In the genomic region with DNA sequence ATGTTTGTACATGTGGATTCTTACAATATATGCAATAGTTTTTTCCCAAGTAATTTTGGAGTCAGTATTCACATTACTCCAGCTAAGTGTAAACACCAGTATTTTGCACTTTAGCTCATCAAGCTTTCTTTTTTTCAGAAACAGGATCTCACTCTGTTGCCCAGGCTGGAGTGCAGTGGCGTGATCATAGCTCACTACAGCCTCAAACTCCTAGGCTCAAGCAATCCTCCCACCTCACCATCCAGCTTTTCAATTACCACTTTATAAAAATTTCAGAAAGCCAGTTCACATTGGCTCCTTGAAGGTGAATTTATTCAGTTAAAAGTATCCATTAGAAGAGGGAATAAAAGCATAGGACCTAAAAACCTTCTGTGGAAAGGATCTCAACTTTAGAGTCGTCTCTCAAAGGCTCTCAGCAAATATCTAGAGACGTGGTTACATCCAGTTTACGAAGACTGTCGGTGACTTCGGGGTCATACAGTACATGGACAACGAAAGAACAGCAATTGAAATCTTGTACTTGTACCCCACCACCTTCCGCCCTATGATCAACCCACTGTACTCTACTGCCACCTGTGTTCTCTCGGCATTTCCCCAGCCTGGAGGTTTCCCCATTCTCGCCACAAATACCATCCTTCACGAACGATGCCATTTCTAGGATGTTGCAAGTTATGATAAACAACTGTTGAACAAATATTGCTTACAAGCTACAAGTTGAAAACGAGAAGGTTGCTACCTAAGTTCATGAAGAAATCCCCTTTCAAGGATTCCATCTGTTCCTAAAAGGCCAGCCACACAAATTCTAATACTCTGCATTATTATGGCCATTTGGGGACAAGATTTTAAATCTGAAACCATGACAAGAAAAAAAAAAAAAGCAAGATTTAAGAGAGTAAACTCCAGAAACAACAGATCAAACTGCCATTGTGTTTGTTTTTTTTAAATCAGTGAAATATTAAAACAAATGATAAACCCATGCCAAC, we compare ENCODE assay signal across 8 cellular contexts. TPM values are rescaled to one million over a fixed set of nuclear protein-coding genes. Genes with fewer than 3 reads are reported as not detected.
DNase-seq lines count a peak whose midpoint lies in the region; ATAC-seq and TF ChIP-seq lines count a peak whose summit lies in the region.

No MANE protein-coding gene starts in this region.

- 16 to 18% methylated on average over 13 of the region's 13 CpGs for WGBS in upper lobe of left lung, 2 donors

- H3K4me1 Mint-ChIP-seq in memory B cell = peaks cover 15% of the 10 kb centered on the region

- H3K79me2 ChIP-seq in PC-9 (ENCODE audit: low read depth) = peaks cover 41% of the 10 kb centered on the region

- no peak for TF ChIP-seq EP300 in upper lobe of left lung (IDR thresholded peaks at IDR 0.05)

- H3K4me2 ChIP-seq in PC-9 = peak overlapping the region; percentile 99

- no peaks in the 10 kb centered on the region for H3K27me3 ChIP-seq in PC-9 (ENCODE audit: insufficient read depth, low read depth)
- peaks cover 0 to 4% (median 0%) of the 10 kb centered on the region in 4 donors for H3K27me3 ChIP-seq in upper lobe of left lung

- H3K4me1 ChIP-seq in PC-9 (replicated peaks; ENCODE audit: insufficient read depth) (peaks cover 27% of the 10 kb centered on the region), upper lobe of left lung (peaks cover 8 to 54% (median 17%) of the 10 kb centered on the region in 4 donors)

- TF ChIP-seq POLR2A in upper lobe of left lung (IDR thresholded peaks at IDR 0.05) = no peak

- H3K27ac Mint-ChIP-seq in memory B cell = no peak overlapping the region

- peaks cover 17% of the 10 kb centered on the region for H3F3A ChIP-seq in PC-9 (ENCODE audit: insufficient read depth, low read depth)

- H3K27ac ChIP-seq in PC-9 (no peak overlapping the region), coronary artery (peak overlapping the region; percentile 34 to 35), upper lobe of left lung (peak overlapping the region in 2 of 4 donors; percentile 90 to 91)

- ATAC-seq in memory B cell (ENCODE audit: low read depth) = peak; percentile 21
- ATAC-seq in upper lobe of left lung (ENCODE audit: low FRiP score in 2 of 2) = peak; percentile 39 to 47
- ATAC-seq in HG03354 (IDR thresholded peaks at IDR 0.05; ENCODE audit: poor library complexity, severe bottlenecking, unreplicated experiment) = no peak

- DNase-seq in DMS79 treated with DMSO at 0.1 percent for 48 hours (lab: John Stamatoyannopoulos, UW) = peak; percentile 64
- peak; percentile 62 for DNase-seq in HCEC 1CT
- DNase-seq in PC-9 = peak; percentile 51 to 58
- no peak for DNase-seq in coronary artery (ENCODE audit: low spot score)
- DNase-seq in memory B cell (ENCODE audit: low spot score in 2 of 2) = no peak
- DNase-seq in upper lobe of left lung = peak in 1 of 2 donors; percentile 55
- no peak for DNase-seq in posterior vena cava (ENCODE audit: low spot score)

- H3K9me3 Mint-ChIP-seq in memory B cell = no peaks in the 10 kb centered on the region

- H3K4me3 ChIP-seq in PC-9 (peak overlapping the region; percentile 86), coronary artery (peak overlapping the region; percentile 91), upper lobe of left lung (peak overlapping the region; percentile 66 to 91 (median 80))

- H3K27me3 Mint-ChIP-seq in memory B cell = peaks cover 20% of the 10 kb centered on the region

- TF ChIP-seq CTCF in PC-9 (conservative IDR thresholded peaks at IDR 0.05) (peak; percentile 63), coronary artery (IDR thresholded peaks at IDR 0.05) (peak; percentile 47), upper lobe of left lung (IDR thresholded peaks at IDR 0.05) (peak; percentile 39 to 63 (median 54))

- H3K9me3 ChIP-seq in PC-9 (ENCODE audit: insufficient read depth, low read depth) = no peaks in the 10 kb centered on the region
- no peaks in the 10 kb centered on the region for H3K9me3 ChIP-seq in upper lobe of left lung

- intact Hi-C loops in PC-9 (cut with micrococcal nuclease; ENCODE audit: unreplicated experiment) = loop anchor here (1.0 to 5.0 kb wide), 5 partner anchors 35 to 460 kb away; no protein-coding TSS in a partner anchor
- intact Hi-C loops in posterior vena cava (cut with DNase I) = loop anchor here (5.0 to 10.0 kb wide), 5 partner anchors 65 to 575 kb away; no protein-coding TSS in a partner anchor

- BruUV-seq in PC-9 (replicated peaks; lab: Mats Ljungman, UMichigan) = no TSS peak

- H3K9me2 ChIP-seq in PC-9 (ENCODE audit: insufficient read depth) = no peaks in the 10 kb centered on the region

- H3K36me3 Mint-ChIP-seq in memory B cell = no peaks in the 10 kb centered on the region

- CTCF ChIA-PET in PC-9 (lab: Charles Lee) = interaction anchor here (0.7 to 2.0 kb wide), 3 partner anchors 52 to 236 kb away, joined by 4 to 6 read pairs (median 4); no protein-coding TSS in a partner anchor

- no peaks in the 10 kb centered on the region for H3K36me3 ChIP-seq in PC-9 (ENCODE audit: low read depth)
- H3K36me3 ChIP-seq in upper lobe of left lung = no peaks in the 10 kb centered on the region

- peak overlapping the region; percentile 85; the same call in 1 of the 2 replicates for H2AFZ ChIP-seq in PC-9

- peak overlapping the region; percentile 11 for H3K4me3 Mint-ChIP-seq in memory B cell

- POLR2A ChIA-PET in PC-9 (lab: Charles Lee; ENCODE audit: unreplicated experiment) = interaction anchor here (0.6 to 0.7 kb wide), 4 partner anchors 8 to 722 kb away, joined by 3 to 8 read pairs (median 4); no protein-coding TSS in a partner anchor

- no peaks in the 10 kb centered on the region for H4K20me1 ChIP-seq in PC-9 (ENCODE audit: insufficient read depth)

RNA-seq across cellular contexts. Expression of gene APBB2, which starts 1.8 kb away (rescaled TPM):
- total RNA-seq in PC-9 (2021) (33.6 and 46.0 TPM in 2 replicates), upper lobe of left lung (100 to 1,000 TPM in 4 of 6 donors, 10 to 100 TPM in 2; 69.5 to 168 (median 102) TPM), posterior vena cava (10 to 100 TPM; 55.2 to 70.1 TPM)

RNA-seq across cellular contexts. Expression of gene UCHL1, which starts 44.2 kb away (rescaled TPM):
- total RNA-seq in PC-9 (2021) (1,253 and 1,355 TPM in 2 replicates), upper lobe of left lung (10 to 100 TPM in 1 of 6 donors, 1 to 10 TPM in 5; 2.4 to 10.8 (median 7.3) TPM), posterior vena cava (10 to 100 TPM; 22.1 to 31.0 TPM)

Comparison
In these comparisons a context has a peak if more than half of its experiments do, and no peak if none do; other contexts are left out.
1. DNase-seq: peak in DMS79 treated with DMSO at 0.1 percent for 48 hours (single experiment), HCEC 1CT (single experiment) and PC-9 (2 of 2); none in coronary artery (single experiment), memory B cell (0 of 2) and posterior vena cava (single experiment).
2. RNA of gene UCHL1, which starts 44.2 kb away (total RNA-seq): 1,253 to 1,355 TPM in PC-9; 22.1 to 31.0 TPM in posterior vena cava and 2.4 to 10.8 TPM in upper lobe of left lung; every median in the first group is over 10 times any median in the second.
3. Peak in every context shown above with its lines, with median percentiles within 50 percentile points of each other: H3K4me3 ChIP-seq and CTCF ChIP-seq.